In genomic region chr2:164542584-164543021, GRCh38 we compare ENCODE assay signal across 1 cellular context.
TF ChIP-seq lines count a peak whose summit lies in the region.

No MANE protein-coding gene starts in this region.

TF ChIP-seq in GM23338, 12 proteins besides CTCF, POLR2A, EP300 and RAD21 (continued from another document):
- TF ChIP-seq EZH2phosphoT487 (IDR thresholded peaks at IDR 0.05; ENCODE audit: unreplicated experiment) = no peak
- TF ChIP-seq EZH2 (IDR thresholded peaks at IDR 0.05; ENCODE audit: low read depth, unreplicated experiment) = no peak
TF ChIP-seq in GM23338: peak in this region for 0.
